ENCODE assay signal across 18 cellular contexts in the genomic region with DNA sequence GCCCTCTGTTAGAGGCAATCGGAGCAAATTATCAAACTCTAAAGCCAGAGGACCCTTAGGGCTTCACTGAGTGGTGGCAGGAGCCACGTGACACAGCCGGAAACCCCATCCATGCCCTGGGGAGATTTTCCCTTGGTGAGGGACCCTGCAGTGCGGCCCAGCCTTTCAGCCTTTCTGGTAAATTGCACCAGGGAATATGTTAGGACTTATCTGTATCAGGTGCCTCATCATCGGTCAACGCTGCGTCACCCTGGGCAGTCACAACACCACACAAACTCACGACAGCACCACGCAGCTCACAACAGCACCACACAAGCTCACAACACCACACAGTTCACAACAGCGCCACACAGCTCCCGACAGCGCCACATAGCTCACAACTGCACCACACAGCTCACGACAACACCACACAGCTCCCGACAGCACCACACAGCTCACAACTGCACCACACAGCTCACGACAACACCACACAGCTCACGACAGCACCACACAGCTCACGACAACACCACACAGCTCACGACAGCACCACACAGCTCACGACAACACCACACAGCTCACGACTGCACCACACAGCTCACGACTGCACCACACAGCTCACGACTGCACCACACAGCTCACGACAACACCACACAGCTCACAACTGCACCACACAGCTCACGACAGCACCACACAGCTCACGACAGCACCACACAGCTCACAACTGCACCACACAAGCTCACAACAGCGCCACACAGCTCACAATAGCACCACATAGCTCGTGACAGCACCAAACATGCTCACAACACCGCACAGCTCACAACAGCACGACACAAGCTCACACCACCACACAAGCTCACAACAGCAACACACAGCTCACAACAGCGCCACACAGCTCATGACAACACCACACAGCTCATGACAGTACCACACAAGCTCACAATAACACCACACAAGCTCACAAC.
DNase-seq lines count a peak whose midpoint lies in the region; ATAC-seq and TF ChIP-seq lines count a peak whose summit lies in the region.
"Had no signal": no experiment of that assay in that cellular context is flagged by ENCODE, and none has a peak within 500 bp of the region (broad histone marks: within the 10 kb centered on the region; RNA-seq: fewer than 3 reads in every experiment).

No MANE protein-coding gene starts in this region.

- no CpG with 5 or more reads among the region's 30 CpGs for WGBS in mesendoderm (ENCODE audit: extremely low coverage, insufficient coverage, low lambda C conversion rate)
- 89 to 93% (median 92%) methylated on average over 27 to 30 of the region's 30 CpGs for WGBS in stomach, 5 donors

- no peak overlapping the region for H2BK120ac ChIP-seq in mesendoderm (ENCODE audit: low read depth, low read length)

- no peaks in the 10 kb centered on the region for H3K79me2 ChIP-seq in mesendoderm (ENCODE audit: control insufficient read depth, insufficient read depth, low read length)

- H3K4me3 Mint-ChIP-seq in activated CD4-positive, alpha-beta memory T cell treated with anti-CD3 and anti-CD28 coated beads, Interleukin-2, amount 10 ng/mL, durations not matched to agents 7 days and 5 days = no peak overlapping the region
- H3K4me3 Mint-ChIP-seq: B cell; central memory CD8-positive, alpha-beta T cell had no signal

- H3K27ac Mint-ChIP-seq in activated CD4-positive, alpha-beta memory T cell treated with anti-CD3 and anti-CD28 coated beads, Interleukin-2, amount 10 ng/mL, durations not matched to agents 7 days and 5 days = no peak overlapping the region
- H3K27ac Mint-ChIP-seq: B cell had no signal

- POLR2A ChIA-PET in activated CD4-positive, alpha-beta memory T cell treated with anti-CD3 and anti-CD28 coated beads, Interleukin-2, amount 10 ng/mL, durations not matched to agents 7 days and 5 days (lab: Charles Lee) = interaction anchor here (1.7 kb wide), 1 partner anchor 56 kb away, joined by 4 read pairs; no protein-coding TSS in a partner anchor

- H3K27ac ChIP-seq in mesendoderm (ENCODE audit: low read depth, low read length) (no peak overlapping the region), stomach (no peak overlapping the region)

- H3K27me3 Mint-ChIP-seq in activated CD4-positive, alpha-beta memory T cell treated with anti-CD3 and anti-CD28 coated beads, Interleukin-2, amount 10 ng/mL, durations not matched to agents 7 days and 5 days = peaks cover 2% of the 10 kb centered on the region
- H3K27me3 Mint-ChIP-seq: B cell had no signal

- H3K4me3 ChIP-seq in mesendoderm (ENCODE audit: low read length) = no peak overlapping the region
- no peak overlapping the region for H3K4me3 ChIP-seq in stomach

- no peak overlapping the region for H3K23ac ChIP-seq in mesendoderm (ENCODE audit: low read length)

- no peak overlapping the region for H3K4ac ChIP-seq in mesendoderm (ENCODE audit: low read depth, low read length)

- CTCF ChIA-PET in activated CD4-positive, alpha-beta memory T cell treated with anti-CD3 and anti-CD28 coated beads, Interleukin-2, amount 10 ng/mL, durations not matched to agents 7 days and 5 days (lab: Charles Lee) = no interaction called here

- intact Hi-C loops in stomach (cut with DNase I; ENCODE audit: low total_unique reads) = no loop called here

- TF ChIP-seq CTCF in stomach (IDR thresholded peaks at IDR 0.05) = no peak

- H2BK15ac ChIP-seq in mesendoderm (replicated peaks; ENCODE audit: low read depth) = no peak overlapping the region

- H3K56ac ChIP-seq in mesendoderm (ENCODE audit: low read length) = peak overlapping the region; percentile 25

- ATAC-seq in HG03442 (IDR thresholded peaks at IDR 0.05; ENCODE audit: unreplicated experiment) = no peak
- ATAC-seq: right cardiac atrium; stimulated activated naive CD8-positive, alpha-beta T cell treated with anti-CD3 and anti-CD28 coated beads, Interleukin-15, Interleukin-2, amounts not matched to agents 100 U/mL and 50 U/mL, for 24 hours had no signal

- no peak overlapping the region for H3K9ac ChIP-seq in mesendoderm (ENCODE audit: low read length)

- H2AK5ac ChIP-seq in mesendoderm (ENCODE audit: low read length) = peak overlapping the region; percentile 78

- no peaks in the 10 kb centered on the region for H3K79me1 ChIP-seq in mesendoderm (ENCODE audit: low read length)

- H2BK5ac ChIP-seq in mesendoderm (ENCODE audit: low read length) = peak overlapping the region; percentile 25

- H3K27me3 ChIP-seq in mesendoderm (ENCODE audit: insufficient read depth, low read length, poor library complexity) (no peaks in the 10 kb centered on the region), stomach (peaks cover 0 to 12% (median 0%) of the 10 kb centered on the region in 3 donors)

- no peak for TF ChIP-seq POLR2A in stomach (IDR thresholded peaks at IDR 0.05)

- no peaks in the 10 kb centered on the region for H3K9me3 Mint-ChIP-seq in activated CD4-positive, alpha-beta memory T cell treated with anti-CD3 and anti-CD28 coated beads, Interleukin-2, amount 10 ng/mL, durations not matched to agents 7 days and 5 days
- H3K9me3 Mint-ChIP-seq: central memory CD8-positive, alpha-beta T cell had no signal

- peak; percentile 37 for DNase-seq in activated CD8-positive, alpha-beta memory T cell treated with anti-CD3 and anti-CD28 coated beads, Interleukin-2, amount 50 U/mL, for 48 hours
- DNase-seq in activated CD8-positive, alpha-beta memory T cell treated with anti-CD3 and anti-CD28 coated beads, Interleukin-2, amount 50 U/mL, for 4 hours = no peak
- peak; percentile 4 for DNase-seq in activated CD4-positive, alpha-beta memory T cell treated with anti-CD3 and anti-CD28 coated beads, Interleukin-2, amount 10 ng/mL, durations not matched to agents 7 days and 5 days
- DNase-seq in mesendoderm (no peak), stomach (peak; percentile 14), NCI-H524 (lab: John Stamatoyannopoulos, UW) (no peak), activated gamma-delta T cell treated with Interleukin-2 at 50 U/mL for 16 hours (no peak)
- DNase-seq: effector CD8-positive, alpha-beta T cell; IMR-90; MM.1S; NCI-H1694 treated with DMSO at 0.1 percent for 48 hours; NCI-H2227 treated with DMSO at 0.1 percent for 48 hours; stimulated activated naive CD8-positive, alpha-beta T cell treated with anti-CD3 and anti-CD28 coated beads, Interleukin-15, Interleukin-2, amounts not matched to agents 100 U/mL and 50 U/mL, for 24 hours; T1000 had no signal

- H3K4me1 Mint-ChIP-seq in activated CD4-positive, alpha-beta memory T cell treated with anti-CD3 and anti-CD28 coated beads, Interleukin-2, amount 10 ng/mL, durations not matched to agents 7 days and 5 days = peaks cover 34% of the 10 kb centered on the region

- H3K4me2 ChIP-seq in mesendoderm (ENCODE audit: low read length) = no peak overlapping the region

- no peak overlapping the region for H3K18ac ChIP-seq in mesendoderm (ENCODE audit: low read length)

- H3K36me3 ChIP-seq in mesendoderm (ENCODE audit: control insufficient read depth, insufficient read depth, low read length) (no peaks in the 10 kb centered on the region), stomach (no peaks in the 10 kb centered on the region)

- H3K9me3 ChIP-seq in stomach = no peaks in the 10 kb centered on the region

- TF ChIP-seq EP300 in stomach (IDR thresholded peaks at IDR 0.05) = no peak

- H3K4me1 ChIP-seq in mesendoderm (ENCODE audit: control insufficient read depth, low read depth, low read length) (peaks cover 1% of the 10 kb centered on the region), stomach (peaks cover 0 to 23% (median 7%) of the 10 kb centered on the region in 4 donors)

- no peak overlapping the region for H4K5ac ChIP-seq in mesendoderm (ENCODE audit: low read length)

- H4K8ac ChIP-seq in mesendoderm (ENCODE audit: low read depth, low read length) = no peak overlapping the region

- H3K36me3 Mint-ChIP-seq in activated CD4-positive, alpha-beta memory T cell treated with anti-CD3 and anti-CD28 coated beads, Interleukin-2, amount 10 ng/mL, durations not matched to agents 7 days and 5 days (ENCODE audit: low read depth) = no peaks in the 10 kb centered on the region

Comparison
In these comparisons a context has a peak if more than half of its experiments do, and no peak if none do; other contexts are left out.
1. DNase-seq: peak in activated CD8-positive, alpha-beta memory T cell treated with anti-CD3 and anti-CD28 coated beads, Interleukin-2, amount 50 U/mL, for 48 hours (single experiment), activated CD4-positive, alpha-beta memory T cell treated with anti-CD3 and anti-CD28 coated beads, Interleukin-2, amount 10 ng/mL, durations not matched to agents 7 days and 5 days (single experiment) and stomach (single experiment); none in activated CD8-positive, alpha-beta memory T cell treated with anti-CD3 and anti-CD28 coated beads, Interleukin-2, amount 50 U/mL, for 4 hours (single experiment), mesendoderm (single experiment), NCI-H524 (0 of 2) and activated gamma-delta T cell treated with Interleukin-2 at 50 U/mL for 16 hours (single experiment).